Comparison of ENCODE assay signal across 18 cellular contexts in genomic region chr6:166252601-166253000, GRCh38. TPM values are rescaled to one million over a fixed set of nuclear protein-coding genes. Genes with fewer than 3 reads are reported as not detected.
"Had no signal": no experiment of that assay in that cellular context is flagged by ENCODE, and none has a peak within 500 bp of the region (broad histone marks: within the 10 kb centered on the region; RNA-seq: fewer than 3 reads in every experiment).

No MANE protein-coding gene starts in this region.

- DNase-seq: activated CD4-positive, alpha-beta T cell treated with anti-CD3 and anti-CD28 coated beads, Interleukin-2, amount 10 ng/mL, durations not matched to agents 7 days and 5 days; anterior cingulate cortex; caudate nucleus; colonic mucosa; gastrocnemius medialis; mesenchymal stem cell; naive B cell; ovary; substantia nigra had no signal

- H3K4me1 ChIP-seq: colonic mucosa had no signal

- H3K27ac ChIP-seq: colonic mucosa, gastrocnemius medialis, ovary, psoas muscle, right lobe of liver, vagina had no signal

- H3K36me3 ChIP-seq: colonic mucosa, gastrocnemius medialis, heart left ventricle, ovary, right lobe of liver, tibial nerve, vagina had no signal

- H3K27me3 ChIP-seq: ovary, vagina had no signal

- H3K4me3 ChIP-seq: mucosa of descending colon, ovary had no signal

- H3K9me3 ChIP-seq: colonic mucosa, gastrocnemius medialis, heart left ventricle, mucosa of descending colon, ovary, psoas muscle, right lobe of liver, tibial nerve, vagina had no signal

RNA-seq across cellular contexts. Expression of gene PRR18, which starts 55.6 kb away (rescaled TPM):
- total RNA-seq: activated CD4-positive, alpha-beta T cell treated with anti-CD3 and anti-CD28 coated beads, Interleukin-2, amount 10 ng/mL, durations not matched to agents 7 days and 5 days; activated CD8-positive, alpha-beta T cell treated with anti-CD3 and anti-CD28 coated beads, Interleukin-2, amount 10 ng/mL, durations not matched to agents 7 days and 5 days; colonic mucosa; gastrocnemius medialis; psoas muscle; smooth muscle cell; vagina had no signal
- polyA plus RNA-seq: esophagus, smooth muscle cell had no signal
